ENCODE assay signal across 18 cellular contexts in genomic region chr7:131636092-131636491, GRCh38.
"Had no signal": no experiment of that assay in that cellular context is flagged by ENCODE, and none has a peak within 500 bp of the region (broad histone marks: within the 10 kb centered on the region; RNA-seq: fewer than 3 reads in every experiment).

No MANE protein-coding gene starts in this region.

- H3K36me3 ChIP-seq: adrenal gland, tibial nerve, uterus, WERI-Rb-1 had no signal

- H3K9me3 ChIP-seq: adrenal gland, mucosa of descending colon, tibial nerve, uterus had no signal

- DNase-seq: activated CD4-positive, alpha-beta T cell treated with anti-CD3 and anti-CD28 coated beads for 1 hour; activated CD4-positive, alpha-beta T cell treated with anti-CD3 and anti-CD28 coated beads, Interleukin-2, amount 50 U/mL, for 1 hour; activated naive CD4-positive, alpha-beta T cell; activated T-cell treated with anti-CD3 and anti-CD28 coated beads, Interleukin-2, amount 50 U/mL, for 1 hour; cerebellar nuclear complex; foreskin fibroblast; immature natural killer cell; mucosa of descending colon; stimulated activated CD4-positive, alpha-beta T cell treated with anti-CD3 and anti-CD28 coated beads, Interleukin-12 subunit alpha, Interleukin-12 subunit beta, amount 100 ng/mL, for 4 hours; stimulated activated CD4-positive, alpha-beta T cell treated with anti-CD3 and anti-CD28 coated beads, Interleukin-4, amount 100 ng/mL, for 4 hours; substantia nigra; uterus; WERI-Rb-1 had no signal

- H3K4me2 ChIP-seq: hepatocyte had no signal

- ATAC-seq: mucosa of descending colon, SK-N-SH treated with all-trans-retinoic acid at 6 μM for 48 hours had no signal

- H3K27me3 ChIP-seq: adrenal gland, hepatocyte, tibial nerve, uterus had no signal

- H3K27ac ChIP-seq: adrenal gland, coronary artery, hepatocyte, tibial nerve, WERI-Rb-1 had no signal

- H3K4me3 ChIP-seq: adrenal gland, coronary artery, hepatocyte, mucosa of descending colon, tibial nerve, uterus had no signal

- H2AFZ ChIP-seq: hepatocyte had no signal

- H3K79me2 ChIP-seq: hepatocyte had no signal

- H3K4me1 ChIP-seq: adrenal gland had no signal
